9 cellular contexts compared by ENCODE assay signal in genomic region chr20:50115041-50115512, GRCh38. TPM values are rescaled to one million over a fixed set of nuclear protein-coding genes. Genes with fewer than 3 reads are reported as not detected.
DNase-seq lines count a peak whose midpoint lies in the region; ATAC-seq and TF ChIP-seq lines count a peak whose summit lies in the region.
"Had no signal": no experiment of that assay in that cellular context is flagged by ENCODE, and none has a peak within 500 bp of the region (broad histone marks: within the 10 kb centered on the region; RNA-seq: fewer than 3 reads in every experiment).

No MANE protein-coding gene starts in this region.

- H3K9me3 ChIP-seq in neuron (ENCODE audit: low read length), result no peaks in the 10 kb centered on the region

- peaks cover 0 to 3% of the 10 kb centered on the region in 2 donors for H3K36me3 Mint-ChIP-seq in CD14-positive monocyte
- H3K36me3 Mint-ChIP-seq in effector memory CD8-positive, alpha-beta T cell (ENCODE audit: insufficient read depth), result peaks cover 10% of the 10 kb centered on the region

- H3K4me1 ChIP-seq in neuron (ENCODE audit: insufficient read depth, low read length), result peaks cover 38% of the 10 kb centered on the region

- H2AFZ ChIP-seq in neuron (ENCODE audit: low read depth, low read length), result peak overlapping the region; percentile 59

- H3K4me3 Mint-ChIP-seq in CD14-positive monocyte, result peak overlapping the region; percentile 74 to 89
- peak overlapping the region; percentile 82 to 88 for H3K4me3 Mint-ChIP-seq in effector memory CD8-positive, alpha-beta T cell

- H3K4me3 ChIP-seq in NB4 (ENCODE audit: low read depth, low read length) (peak overlapping the region; percentile 79), neuron (ENCODE audit: low read length) (peak overlapping the region; percentile 73)
- H3K4me3 ChIP-seq: lung had no signal

- DNase-seq in CD14-positive monocyte (ENCODE audit: low spot score) (no peak), NB4 (ENCODE audit: low read depth) (no peak), head of caudate nucleus (no peak), occipital lobe (lab: John Stamatoyannopoulos, UW) (no peak)
- no peak for DNase-seq in effector memory CD8-positive, alpha-beta T cell

- H3K27ac Mint-ChIP-seq in CD14-positive monocyte, result peak overlapping the region in 5 of 7 donors; percentile 45 to 92 (median 71)
- no peak overlapping the region for H3K27ac Mint-ChIP-seq in effector memory CD8-positive, alpha-beta T cell

- TF ChIP-seq POLR2A in NB4 (IDR thresholded peaks at IDR 0.05; ENCODE audit: extremely low read depth, insufficient read length), result no peak

- H3K27me3 Mint-ChIP-seq in CD14-positive monocyte (ENCODE audit: low read depth in 3 of 3), result peaks cover 0 to 2% (median 2%) of the 10 kb centered on the region in 3 donors
- H3K27me3 Mint-ChIP-seq in effector memory CD8-positive, alpha-beta T cell, result no peaks in the 10 kb centered on the region

- H3K4me1 Mint-ChIP-seq in CD14-positive monocyte, result peaks cover 59% of the 10 kb centered on the region
- peaks cover 48 to 52% of the 10 kb centered on the region in 2 donors for H3K4me1 Mint-ChIP-seq in effector memory CD8-positive, alpha-beta T cell (ENCODE audit: low read depth in 2 of 2)

- H3K36me3 ChIP-seq in neuron (ENCODE audit: insufficient read depth, low read length), result no peaks in the 10 kb centered on the region

- intact Hi-C loops in CD14-positive monocyte (cut with micrococcal nuclease) (loop anchor here (10.0 kb wide), 3 partner anchors 170 to 360 kb away; no protein-coding TSS in a partner anchor), head of caudate nucleus (cut with DNase I) (no loop called here)

- no peaks in the 10 kb centered on the region for H3K9me3 Mint-ChIP-seq in CD14-positive monocyte
- no peaks in the 10 kb centered on the region for H3K9me3 Mint-ChIP-seq in effector memory CD8-positive, alpha-beta T cell

- TF ChIP-seq CTCF in CD14-positive monocyte (IDR thresholded peaks at IDR 0.05), result no peak
- TF ChIP-seq CTCF in NB4 (IDR thresholded peaks at IDR 0.05; ENCODE audit: low read depth, low read length), result no peak

- no peak for ATAC-seq in effector memory CD8-positive, alpha-beta T cell (replicated peaks)
- ATAC-seq in GM21423 (IDR thresholded peaks at IDR 0.05; ENCODE audit: unreplicated experiment) (no peak), GM19452 (IDR thresholded peaks at IDR 0.05; ENCODE audit: unreplicated experiment) (no peak)

- H3K27me3 ChIP-seq in neuron (ENCODE audit: insufficient read depth, low read length), result no peaks in the 10 kb centered on the region

RNA-seq across cellular contexts. Expression of gene UBE2V1, which starts 2.1 kb away (rescaled TPM):
- polyA plus RNA-seq in CD14-positive monocyte, result 10 to 100 TPM; 62.2 to 95.5 TPM
- 30.1 TPM for total RNA-seq in occipital lobe

RNA-seq across cellular contexts. Expression of gene PEDS1, which starts 38.4 kb away (rescaled TPM):
- 10 to 100 TPM; 19.6 to 25.2 TPM for polyA plus RNA-seq in CD14-positive monocyte
- total RNA-seq in occipital lobe, result 10.0 TPM

Comparison
In these comparisons a context has a peak if more than half of its experiments do, and no peak if none do; other contexts are left out.
1. H3K27ac Mint-ChIP-seq: peak in CD14-positive monocyte (5 of 7); none in effector memory CD8-positive, alpha-beta T cell (0 of 2).